In the genomic region with DNA sequence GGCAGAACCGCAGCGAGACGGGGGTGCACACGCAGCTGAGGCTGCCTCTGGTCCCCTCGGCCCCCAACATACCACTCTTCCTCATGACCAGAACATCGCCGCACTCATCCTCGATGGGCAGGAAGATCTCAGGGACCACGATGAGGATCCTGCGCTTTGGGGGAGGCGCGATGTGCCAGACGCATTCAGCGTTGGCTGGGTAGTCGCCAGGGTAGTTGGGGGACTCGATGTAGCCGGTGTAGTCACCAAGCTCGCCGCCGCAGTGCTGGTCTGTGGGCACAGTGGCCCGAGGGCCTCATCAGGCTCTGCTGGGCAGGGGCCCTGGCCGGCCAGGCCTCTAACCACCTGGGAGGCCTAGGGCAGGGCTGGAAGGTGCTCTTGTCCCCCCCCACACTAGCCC, we compare ENCODE assay signal across 17 cellular contexts. TPM values are rescaled to one million over a fixed set of nuclear protein-coding genes. Genes with fewer than 3 reads are reported as not detected.
DNase-seq lines count a peak whose midpoint lies in the region; ATAC-seq and TF ChIP-seq lines count a peak whose summit lies in the region.
"Had no signal": no experiment of that assay in that cellular context is flagged by ENCODE, and none has a peak within 500 bp of the region (broad histone marks: within the 10 kb centered on the region; RNA-seq: fewer than 3 reads in every experiment).

No MANE protein-coding gene starts in this region.

- H2BK12ac ChIP-seq in neuronal stem cell (ENCODE audit: low read length), result no peak overlapping the region

- no CpG with 5 or more reads among the region's 22 CpGs for WGBS in neuronal stem cell (ENCODE audit: extremely low coverage in 2 of 2, insufficient read length in 2 of 2, insufficient replicate concordance in 1 of 2), 2 donors
- WGBS in aorta, 2 donors, result 89 to 91% methylated on average over 22 of the region's 22 CpGs

- no peak overlapping the region for H3K4ac ChIP-seq in neuronal stem cell (ENCODE audit: low read length)

- H3K14ac ChIP-seq in neuronal stem cell (ENCODE audit: low read length), result peak overlapping the region; percentile 38

- no peak overlapping the region for H3K18ac ChIP-seq in neuronal stem cell (ENCODE audit: low read length)

- H4K91ac ChIP-seq in neuronal stem cell (ENCODE audit: low read depth, low read length, poor library complexity), result no peak overlapping the region

- H2BK5ac ChIP-seq in neuronal stem cell (ENCODE audit: low read length), result peak overlapping the region; percentile 24

- H3K4me1 ChIP-seq in neuronal stem cell (ENCODE audit: control insufficient read depth in 2 of 2, insufficient read depth in 1 of 2, low read depth in 1 of 2, low read length in 2 of 2) (peaks cover 4 to 6% of the 10 kb centered on the region in 2 donors), aorta (ENCODE audit: control insufficient read depth in 1 of 2, insufficient read depth in 2 of 2, low read length in 2 of 2) (no peaks in the 10 kb centered on the region), Peyer's patch (no peaks in the 10 kb centered on the region)
- H3K4me1 ChIP-seq: A549, Caco-2 had no signal

- H2BK15ac ChIP-seq in neuronal stem cell (ENCODE audit: low read length), result no peak overlapping the region

- DNase-seq in Right ventricle myocardium inferior (ENCODE audit: missing footprints), result peak; percentile 65
- DNase-seq in Right ventricle myocardium superior, result no peak
- no peak for DNase-seq in neuronal stem cell (ENCODE audit: low spot score)
- peak; percentile 32 to 55 for DNase-seq in aorta
- DNase-seq in MG63, result no peak
- no peak for DNase-seq in Peyer's patch
- DNase-seq: AML-193; Caco-2; Calu3; CD4-positive, alpha-beta T cell; CD8-positive, alpha-beta T cell; DMS79 treated with DMSO at 0.1 percent for 48 hours; GF-D8 had no signal

- intact Hi-C loops in Right ventricle myocardium inferior (cut with DNase I), result no loop called here
- intact Hi-C loops in Right ventricle myocardium superior (cut with DNase I), result no loop called here
- intact Hi-C loops in aorta (cut with DNase I), result no loop called here

- no peak overlapping the region for H2BK120ac ChIP-seq in neuronal stem cell (ENCODE audit: low read depth, low read length)

- TF ChIP-seq POLR2A in Peyer's patch (IDR thresholded peaks at IDR 0.05), result no peak

- H3K27me3 ChIP-seq in neuronal stem cell (ENCODE audit: control insufficient read depth in 3 of 3, insufficient read depth in 3 of 3, low read depth in 1 of 3, low read length in 3 of 3) (peaks cover 0 to 24% (median 0%) of the 10 kb centered on the region in 3 experiments), aorta (ENCODE audit: control insufficient read depth in 1 of 2, insufficient read depth in 2 of 2, low read length in 1 of 2) (no peaks in the 10 kb centered on the region), MG63 (no peaks in the 10 kb centered on the region), Peyer's patch (no peaks in the 10 kb centered on the region)
- H3K27me3 ChIP-seq: BLaER1 treated with 17β-estradiol and CSF1 and Interleukin-3, amounts not matched to agents 10 nM and 100 nM had no signal

- H3K27ac ChIP-seq in neuronal stem cell (replicated peaks; ENCODE audit: low read length) (no peak overlapping the region), aorta (ENCODE audit: low read depth in 1 of 2, low read length in 2 of 2) (no peak overlapping the region), Peyer's patch (no peak overlapping the region)
- H3K27ac ChIP-seq: 22Rv1; A549; BLaER1 treated with 17β-estradiol and CSF1 and Interleukin-3, amounts not matched to agents 10 nM and 100 nM; C4-2B had no signal

- peaks cover 7% of the 10 kb centered on the region for H3K79me1 ChIP-seq in neuronal stem cell (ENCODE audit: low read depth, low read length)

- H3K9me3 ChIP-seq in neuronal stem cell (replicated peaks in 1 of 2; ENCODE audit: control insufficient read depth in 2 of 2, insufficient read depth in 1 of 2, low read depth in 1 of 2, low read length in 2 of 2), result no peaks in the 10 kb centered on the region
- H3K9me3 ChIP-seq in aorta (ENCODE audit: control insufficient read depth, low read length), result no peaks in the 10 kb centered on the region
- no peaks in the 10 kb centered on the region for H3K9me3 ChIP-seq in MG63
- no peaks in the 10 kb centered on the region for H3K9me3 ChIP-seq in Peyer's patch
- H3K9me3 ChIP-seq: A549; BLaER1 treated with 17β-estradiol and CSF1 and Interleukin-3, amounts not matched to agents 10 nM and 100 nM; Caco-2 had no signal

- H3K9ac ChIP-seq in neuronal stem cell (ENCODE audit: low read depth, low read length, poor library complexity), result peak overlapping the region; percentile 77
- H3K9ac ChIP-seq: BLaER1 treated with 17β-estradiol and CSF1 and Interleukin-3, amounts not matched to agents 10 nM and 100 nM had no signal

- no peak overlapping the region for H3K4me2 ChIP-seq in neuronal stem cell (ENCODE audit: insufficient read depth, low read length, poor library complexity, severe bottlenecking)
- H3K4me2 ChIP-seq: A549; BLaER1 treated with 17β-estradiol and CSF1 and Interleukin-3, amounts not matched to agents 10 nM and 100 nM had no signal

- H2AK5ac ChIP-seq in neuronal stem cell (ENCODE audit: low read depth, low read length), result no peak overlapping the region

- H3K4me3 ChIP-seq in neuronal stem cell (ENCODE audit: low read length in 2 of 2), result no peak overlapping the region
- no peak overlapping the region for H3K4me3 ChIP-seq in aorta (ENCODE audit: low read length in 2 of 2)
- no peak overlapping the region for H3K4me3 ChIP-seq in MG63
- no peak overlapping the region for H3K4me3 ChIP-seq in Peyer's patch
- H3K4me3 ChIP-seq: A549; BLaER1 treated with 17β-estradiol and CSF1 and Interleukin-3, amounts not matched to agents 10 nM and 100 nM had no signal

- H3K36me3 ChIP-seq in neuronal stem cell (replicated peaks in 1 of 2; ENCODE audit: control insufficient read depth in 2 of 2, insufficient read depth in 2 of 2, low read length in 2 of 2) (peaks cover 0 to 51% of the 10 kb centered on the region in 2 donors), aorta (ENCODE audit: control insufficient read depth in 1 of 2, insufficient read depth in 2 of 2, low read length in 1 of 2) (no peaks in the 10 kb centered on the region), MG63 (no peaks in the 10 kb centered on the region), Peyer's patch (no peaks in the 10 kb centered on the region)
- H3K36me3 ChIP-seq: BLaER1 treated with 17β-estradiol and CSF1 and Interleukin-3, amounts not matched to agents 10 nM and 100 nM had no signal

- TF ChIP-seq CTCF in Peyer's patch (IDR thresholded peaks at IDR 0.05), result no peak

- peak overlapping the region; percentile 55 for H3K23ac ChIP-seq in neuronal stem cell (ENCODE audit: low read depth, low read length, poor library complexity)

- no peak overlapping the region for H4K8ac ChIP-seq in neuronal stem cell (ENCODE audit: low read depth, low read length)

- H2AFZ ChIP-seq in neuronal stem cell (ENCODE audit: low read length), result no peak overlapping the region

- ATAC-seq in Right ventricle myocardium inferior, result no peak
- ATAC-seq in Right ventricle myocardium superior (ENCODE audit: poor library complexity), result no peak
- ATAC-seq in aorta (ENCODE audit: low FRiP score), result no peak
- ATAC-seq: A549; CD8-positive, alpha-beta T cell had no signal

RNA-seq across cellular contexts. Expression of a gene that starts 23.0 kb away (rescaled TPM):
- 13.2 TPM for total RNA-seq in Right ventricle myocardium inferior
- total RNA-seq in Right ventricle myocardium superior, result 11.1 TPM
- polyA plus RNA-seq in neuronal stem cell (2013, experiment 1 of 2), result 35.3 TPM
- polyA plus RNA-seq in neuronal stem cell (2013, experiment 2 of 2), result 37.1 TPM
- 10 to 100 TPM; 13.1 to 16.4 TPM for total RNA-seq in aorta
- 10 to 100 TPM; 12.2 to 13.6 TPM for polyA plus RNA-seq in aorta
- 50.6 and 61.7 TPM in 2 replicates for total RNA-seq in MG63 (2014; rRNA removed; shearing (Covaris generic); ENCODE audit: low replicate concordance)
- 10 to 100 TPM; 34.7 to 77.8 (median 58.2) TPM for total RNA-seq in Peyer's patch

RNA-seq across cellular contexts. Expression of a gene that starts 58.6 kb away (rescaled TPM):
- total RNA-seq in Right ventricle myocardium inferior (136 TPM), Right ventricle myocardium superior (126 TPM), aorta (100 to 1,000 TPM in 1 of 2 donors, 10 to 100 TPM in 1; 88.7 to 120 TPM), Peyer's patch (100 to 1,000 TPM; 220 to 304 (median 270) TPM)
- 13.7 TPM for polyA plus RNA-seq in neuronal stem cell (2013, experiment 1 of 2)
- 13.8 TPM for polyA plus RNA-seq in neuronal stem cell (2013, experiment 2 of 2)
- 100 to 1,000 TPM; 287 to 311 TPM for polyA plus RNA-seq in aorta
- total RNA-seq in MG63 (2014; rRNA removed; shearing (Covaris generic); ENCODE audit: low replicate concordance), result 465 and 558 TPM in 2 replicates

Comparison
In these comparisons a context has a peak if more than half of its experiments do, and no peak if none do; other contexts are left out.
1. DNase-seq: peak in Right ventricle myocardium inferior (single experiment) and aorta (2 of 2); none in Right ventricle myocardium superior (single experiment), neuronal stem cell (single experiment), MG63 (single experiment) and Peyer's patch (0 of 3).